24 cellular contexts compared by ENCODE assay signal in the genomic region with DNA sequence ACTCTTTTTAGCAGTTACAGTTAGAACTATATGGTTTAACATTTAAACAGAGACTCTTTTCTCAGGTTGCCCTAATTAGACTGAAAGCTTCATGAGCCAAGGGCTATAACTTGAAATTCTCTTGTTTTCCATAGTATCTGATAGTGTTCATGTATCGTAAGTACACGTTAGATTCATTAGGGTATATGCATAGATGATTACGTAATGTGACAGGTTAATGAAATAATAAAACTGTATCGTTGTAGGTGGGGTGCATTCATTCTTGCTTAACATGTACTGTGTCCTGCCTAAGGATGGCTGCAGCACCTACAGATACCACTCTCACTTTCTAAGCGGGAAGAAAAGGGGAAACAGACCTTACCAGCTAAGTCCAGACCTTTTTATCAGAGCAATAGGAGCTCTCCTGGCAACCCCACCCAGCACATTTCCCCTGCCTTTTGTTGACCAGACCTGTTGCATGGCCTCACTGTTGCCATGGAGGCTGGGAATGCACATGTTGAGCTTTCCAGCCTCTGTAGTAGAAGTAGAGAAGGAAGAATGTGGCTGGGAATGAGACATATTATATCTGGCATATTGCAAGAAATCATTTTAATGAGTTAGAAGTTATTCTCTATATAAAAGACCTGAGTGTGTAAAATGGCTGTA.
DNase-seq lines count a peak whose midpoint lies in the region; ATAC-seq and TF ChIP-seq lines count a peak whose summit lies in the region.
"Had no signal": no experiment of that assay in that cellular context is flagged by ENCODE, and none has a peak within 500 bp of the region (broad histone marks: within the 10 kb centered on the region; RNA-seq: fewer than 3 reads in every experiment).

No MANE protein-coding gene starts in this region.

- H3K36me3 Mint-ChIP-seq in endodermal cell (ENCODE audit: low read depth) (peaks cover 25% of the 10 kb centered on the region), progenitor cell of endocrine pancreas (ENCODE audit: insufficient read depth) (peaks cover 6% of the 10 kb centered on the region), osteocyte (ENCODE audit: unreplicated experiment) (peaks cover 20% of the 10 kb centered on the region)
- H3K36me3 Mint-ChIP-seq: natural killer cell had no signal

- ATAC-seq in Right ventricle myocardium superior (ENCODE audit: poor library complexity), result peak; percentile 84
- no peak for ATAC-seq in left cardiac atrium
- ATAC-seq in GM21717 (IDR thresholded peaks at IDR 0.05; ENCODE audit: unreplicated experiment), result no peak
- ATAC-seq: left lobe of liver, natural killer cell, sciatic nerve, T-helper 17 cell had no signal

- no peaks in the 10 kb centered on the region for H3K27me3 ChIP-seq in endodermal cell (ENCODE audit: control insufficient read depth, insufficient read depth, low read length, poor library complexity, severe bottlenecking)
- H3K27me3 ChIP-seq: dorsolateral prefrontal cortex, heart right ventricle had no signal

- no peaks in the 10 kb centered on the region for H3K9me3 ChIP-seq in endodermal cell (ENCODE audit: control insufficient read depth, low read length)
- H3K9me3 ChIP-seq: heart right ventricle had no signal

- H3K4me3 ChIP-seq in endodermal cell (ENCODE audit: low read length), result no peak overlapping the region
- H3K4me3 ChIP-seq: dorsolateral prefrontal cortex, heart right ventricle, SK-N-MC had no signal

- DNase-seq in Right ventricle myocardium superior (no peak), left cardiac atrium (no peak), HuH-7 (ENCODE audit: low spot score) (peak; percentile 22), endodermal cell (no peak), progenitor cell of endocrine pancreas (ENCODE audit: low spot score, unreplicated experiment) (no peak), 8988T (no peak), osteocyte (ENCODE audit: extremely low spot score, unreplicated experiment) (no peak)
- DNase-seq: activated CD4-positive, alpha-beta T cell treated with anti-CD3 and anti-CD28 coated beads, Interleukin-2, amount 50 U/mL, for 1 hour; DMS153; dorsolateral prefrontal cortex; heart right ventricle; Karpas-422; midbrain; natural killer cell; NCI-H187; NCI-H524 treated with DMSO at 0.1 percent for 48 hours; stimulated activated CD4-positive, alpha-beta T cell treated with anti-CD3 and anti-CD28 coated beads, Interleukin-15, amount 100 ng/mL, for 24 hours; T-helper 17 cell had no signal

- H3K4me1 Mint-ChIP-seq in endodermal cell (no peaks in the 10 kb centered on the region), progenitor cell of endocrine pancreas (ENCODE audit: low read depth) (peaks cover 17% of the 10 kb centered on the region), osteocyte (ENCODE audit: unreplicated experiment) (no peaks in the 10 kb centered on the region)

- H3K9me3 Mint-ChIP-seq in endodermal cell, result no peaks in the 10 kb centered on the region
- H3K9me3 Mint-ChIP-seq in progenitor cell of endocrine pancreas (ENCODE audit: low read depth), result no peaks in the 10 kb centered on the region
- no peaks in the 10 kb centered on the region for H3K9me3 Mint-ChIP-seq in osteocyte (ENCODE audit: unreplicated experiment)
- H3K9me3 Mint-ChIP-seq: natural killer cell; stimulated activated naive CD8-positive, alpha-beta T cell treated with anti-CD3 and anti-CD28 coated beads, Interleukin-15, Interleukin-2, amounts not matched to agents 100 ng/mL and 50 ng/mL, for 24 hours had no signal

- no peak overlapping the region for H3K27ac ChIP-seq in endodermal cell (ENCODE audit: low read depth, low read length)
- H3K27ac ChIP-seq: dorsolateral prefrontal cortex, epithelial cell of prostate, SK-N-MC had no signal

- H3K27ac Mint-ChIP-seq in endodermal cell (peak overlapping the region; percentile 28), progenitor cell of endocrine pancreas (peak overlapping the region; percentile 75), osteocyte (ENCODE audit: unreplicated experiment) (no peak overlapping the region)
- H3K27ac Mint-ChIP-seq: natural killer cell; stimulated activated naive CD8-positive, alpha-beta T cell treated with anti-CD3 and anti-CD28 coated beads, Interleukin-15, Interleukin-2, amounts not matched to agents 100 ng/mL and 50 ng/mL, for 24 hours; T-helper 17 cell had no signal

- H3K9ac ChIP-seq in endodermal cell (ENCODE audit: extremely low read depth, low read length, poor library complexity, severe bottlenecking), result no peak overlapping the region

- H3K27me3 Mint-ChIP-seq in endodermal cell (ENCODE audit: insufficient read depth) (no peaks in the 10 kb centered on the region), progenitor cell of endocrine pancreas (no peaks in the 10 kb centered on the region), osteocyte (ENCODE audit: unreplicated experiment) (no peaks in the 10 kb centered on the region)
- H3K27me3 Mint-ChIP-seq: stimulated activated naive CD8-positive, alpha-beta T cell treated with anti-CD3 and anti-CD28 coated beads, Interleukin-15, Interleukin-2, amounts not matched to agents 100 ng/mL and 50 ng/mL, for 24 hours; T-helper 17 cell had no signal

- intact Hi-C loops in Right ventricle myocardium superior (cut with DNase I), result loop anchor here (10.0 kb wide), 1 partner anchor 140 kb away; no protein-coding TSS in a partner anchor
- intact Hi-C loops in left cardiac atrium (cut with DNase I), result loop anchor here in 1 of 2 donors (10.0 kb wide), 1 partner anchor 150 kb away; no protein-coding TSS in a partner anchor

- no peak overlapping the region for H3K4me3 Mint-ChIP-seq in endodermal cell
- H3K4me3 Mint-ChIP-seq in progenitor cell of endocrine pancreas (ENCODE audit: low read depth), result no peak overlapping the region
- H3K4me3 Mint-ChIP-seq in osteocyte (ENCODE audit: unreplicated experiment), result no peak overlapping the region
- H3K4me3 Mint-ChIP-seq: natural killer cell; stimulated activated naive CD8-positive, alpha-beta T cell treated with anti-CD3 and anti-CD28 coated beads, Interleukin-15, Interleukin-2, amounts not matched to agents 100 ng/mL and 50 ng/mL, for 24 hours; T-helper 17 cell had no signal

- peaks cover 2% of the 10 kb centered on the region for H3K4me1 ChIP-seq in endodermal cell (ENCODE audit: control insufficient read depth, insufficient read depth, low read length)

- H3K36me3 ChIP-seq in endodermal cell (ENCODE audit: control insufficient read depth, insufficient read depth, low read length), result peaks cover 65% of the 10 kb centered on the region

- WGBS in endodermal cell (ENCODE audit: insufficient coverage in 1 of 2, insufficient read length in 1 of 2), 2 experiments, result 99 to 100% methylated on average over 4 to 5 of the region's 5 CpGs

- TF ChIP-seq CTCF in endodermal cell (conservative IDR thresholded peaks at IDR 0.05), result no peak
- TF ChIP-seq CTCF in progenitor cell of endocrine pancreas (IDR thresholded peaks at IDR 0.05; ENCODE audit: unreplicated experiment), result no peak
- no peak for TF ChIP-seq CTCF in osteocyte (IDR thresholded peaks at IDR 0.05)
